8 cellular contexts compared by ENCODE assay signal in the genomic region with DNA sequence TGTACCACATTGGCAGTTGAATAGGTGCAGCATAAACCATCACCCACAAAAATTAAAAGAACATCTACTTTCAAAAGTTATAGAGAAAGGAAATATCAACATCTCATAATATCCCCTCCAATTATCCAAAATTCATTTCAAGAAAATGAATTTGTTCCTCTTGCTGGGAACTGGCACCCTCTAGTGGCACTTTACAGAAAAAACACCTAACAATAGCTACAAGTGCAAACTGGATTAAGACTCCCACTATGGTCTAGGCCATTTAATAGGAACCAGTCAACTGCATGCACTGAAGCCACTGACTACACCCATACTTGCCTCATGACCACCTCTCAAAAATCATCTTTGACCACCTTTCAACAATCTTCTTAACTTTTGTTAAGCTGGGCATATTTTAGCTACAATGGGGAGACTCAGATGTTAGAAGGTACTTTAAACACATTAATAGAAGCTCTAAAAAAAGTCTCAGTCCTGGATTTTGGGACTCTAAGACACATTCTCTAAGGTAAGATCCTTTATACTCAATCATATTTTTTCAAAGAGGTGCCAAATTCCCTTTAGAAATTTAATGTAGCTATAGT. TPM values are rescaled to one million over a fixed set of nuclear protein-coding genes. Genes with fewer than 3 reads are reported as not detected.
DNase-seq lines count a peak whose midpoint lies in the region; ATAC-seq lines count a peak whose summit lies in the region.

No MANE protein-coding gene starts in this region.

- intact Hi-C loops in Right ventricle myocardium inferior (cut with DNase I) (loop anchor here (5.0 kb wide), 1 partner anchor 201 kb away; no protein-coding TSS in a partner anchor), cardiac septum (cut with DNase I) (loop anchor here (5.0 kb wide), 1 partner anchor 201 kb away; no protein-coding TSS in a partner anchor)

- DNase-seq in Right ventricle myocardium inferior (ENCODE audit: missing footprints), result no peak
- no peak for DNase-seq in cardiac septum (ENCODE audit: low spot score)
- DNase-seq in HT-29 (ENCODE audit: low spot score), result peak; percentile 76
- peak; percentile 46 for DNase-seq in RPMI8226
- DNase-seq in dedifferentiated amniotic fluid mesenchymal stem cell (ENCODE audit: extremely low spot score), result peak; percentile 66
- DNase-seq in lung microvascular endothelial cell (ENCODE audit: low read depth in 2 of 2), result peak; percentile 72 to 76
- no peak for DNase-seq in islet precursor cell

- ATAC-seq in Right ventricle myocardium inferior (peak; percentile 42), GM21723 (IDR thresholded peaks at IDR 0.05; ENCODE audit: unreplicated experiment) (no peak)

RNA-seq across cellular contexts. Expression of a gene that starts 17.3 kb away (rescaled TPM):
- total RNA-seq in Right ventricle myocardium inferior (12.1 TPM), cardiac septum (17.8 TPM), lung microvascular endothelial cell (6.1 and 9.1 TPM in 2 replicates)
- 4.9 and 5.7 TPM in 2 replicates for total RNA-seq in HT-29 (2014; rRNA removed; shearing (Covaris generic))

Comparison
In these comparisons a context has a peak if more than half of its experiments do, and no peak if none do; other contexts are left out.
1. DNase-seq: peak in HT-29 (single experiment), RPMI8226 (single experiment), dedifferentiated amniotic fluid mesenchymal stem cell (single experiment) and lung microvascular endothelial cell (2 of 2); none in Right ventricle myocardium inferior (single experiment), cardiac septum (single experiment) and islet precursor cell (single experiment).